In the genomic region with DNA sequence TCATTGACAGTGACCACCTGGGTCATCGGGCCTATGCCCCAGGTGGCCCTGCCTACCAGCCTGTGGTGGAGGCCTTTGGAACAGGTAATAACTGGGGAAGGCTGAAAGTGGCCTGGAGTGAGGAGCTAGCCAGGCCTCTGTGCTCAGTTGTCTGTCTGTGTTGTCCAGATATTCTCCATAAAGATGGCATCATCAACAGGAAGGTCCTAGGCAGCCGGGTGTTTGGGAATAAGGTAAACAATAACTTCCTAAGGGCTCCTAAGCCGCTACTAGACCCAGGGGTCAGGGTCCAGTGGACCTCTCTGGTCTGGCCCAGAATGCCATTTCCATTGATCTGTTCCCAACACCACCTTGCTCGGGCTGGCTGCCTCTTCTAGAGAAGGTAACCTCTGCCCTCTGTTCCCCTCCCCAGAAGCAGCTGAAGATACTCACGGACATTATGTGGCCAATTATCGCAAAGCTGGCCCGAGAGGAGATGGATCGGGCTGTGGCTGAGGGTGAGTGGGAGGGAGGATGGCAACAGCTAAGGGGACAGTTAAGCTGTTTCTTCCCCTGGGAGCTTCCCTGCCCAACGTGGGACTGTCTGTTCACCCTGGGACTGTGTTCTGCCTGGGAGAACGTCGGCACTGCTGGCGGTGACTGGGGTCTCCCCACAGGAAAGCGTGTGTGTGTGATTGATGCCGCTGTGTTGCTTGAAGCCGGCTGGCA, we compare ENCODE assay signal across 1 cellular context.
A peak's percentile ranks its signal among the peaks of the same experiment; 100 is the strongest.
TF ChIP-seq lines count a peak whose summit lies in the region.

No MANE protein-coding gene starts in this region.

TF ChIP-seq in HepG2, 621 proteins besides CTCF, POLR2A, EP300 and RAD21 (continued from another document and continues in another):
- TF ChIP-seq ZBTB40 (IDR thresholded peaks at IDR 0.05) (no peak), ZBTB40 (CRISPR knock-in tag; IDR thresholded peaks at IDR 0.05) (no peak), ZNF235 (CRISPR knock-in tag; IDR thresholded peaks at IDR 0.05; ENCODE audit: borderline replicate concordance) (no peak), ATF7 (IDR thresholded peaks at IDR 0.05) (no peak), ATF7 (CRISPR knock-in tag; IDR thresholded peaks at IDR 0.05) (no peak), ZNF609 (CRISPR knock-in tag; IDR thresholded peaks at IDR 0.05; ENCODE audit: borderline replicate concordance) (no peak), RFXANK (CRISPR knock-in tag; IDR thresholded peaks at IDR 0.05) (0 out of 2 replicates have a peak, but pooled peaks have one; percentile 27), ZNF720 (CRISPR knock-in tag; IDR thresholded peaks at IDR 0.05) (no peak), ZNF614 (CRISPR knock-in tag; IDR thresholded peaks at IDR 0.05; ENCODE audit: borderline replicate concordance) (no peak; the same call in 1 of the 2 replicates), HES4 (CRISPR knock-in tag; IDR thresholded peaks at IDR 0.05; ENCODE audit: borderline replicate concordance) (no peak), SRF (IDR thresholded peaks at IDR 0.05; ENCODE audit: low read depth, low read length) (no peak), TRIM24 (CRISPR knock-in tag; IDR thresholded peaks at IDR 0.05) (no peak; the same call in 1 of the 2 replicates), NFKB2 (CRISPR knock-in tag; IDR thresholded peaks at IDR 0.05; ENCODE audit: borderline replicate concordance) (peak; percentile 86; the same call in 1 of the 2 replicates), NFE2L2 (IDR thresholded peaks at IDR 0.05; ENCODE audit: low read length) (no peak), ZNF558 (CRISPR knock-in tag; IDR thresholded peaks at IDR 0.05; ENCODE audit: borderline replicate concordance) (no peak), DNMT3B (CRISPR knock-in tag; conservative IDR thresholded peaks at IDR 0.05) (no peak), ZNF510 (CRISPR knock-in tag; IDR thresholded peaks at IDR 0.05; ENCODE audit: low read depth) (no peak), KLF11 (CRISPR knock-in tag; IDR thresholded peaks at IDR 0.05) (no peak), GFI1 (CRISPR knock-in tag; IDR thresholded peaks at IDR 0.05; ENCODE audit: borderline replicate concordance) (no peak), ZNF879 (CRISPR knock-in tag; IDR thresholded peaks at IDR 0.05) (no peak), ZBTB8A (CRISPR knock-in tag; IDR thresholded peaks at IDR 0.05; ENCODE audit: borderline replicate concordance, low read depth) (no peak), ZNF460 (CRISPR knock-in tag; IDR thresholded peaks at IDR 0.05; ENCODE audit: borderline replicate concordance) (no peak), MNT (IDR thresholded peaks at IDR 0.05) (no peak), NFRKB (IDR thresholded peaks at IDR 0.05) (no peak), ZNF605 (CRISPR knock-in tag; IDR thresholded peaks at IDR 0.05) (no peak; the same call in none of the 2 replicates), LBX2 (CRISPR knock-in tag; IDR thresholded peaks at IDR 0.05; ENCODE audit: borderline replicate concordance) (no peak; the same call in 1 of the 2 replicates)
- TF ChIP-seq, protein P1, sequence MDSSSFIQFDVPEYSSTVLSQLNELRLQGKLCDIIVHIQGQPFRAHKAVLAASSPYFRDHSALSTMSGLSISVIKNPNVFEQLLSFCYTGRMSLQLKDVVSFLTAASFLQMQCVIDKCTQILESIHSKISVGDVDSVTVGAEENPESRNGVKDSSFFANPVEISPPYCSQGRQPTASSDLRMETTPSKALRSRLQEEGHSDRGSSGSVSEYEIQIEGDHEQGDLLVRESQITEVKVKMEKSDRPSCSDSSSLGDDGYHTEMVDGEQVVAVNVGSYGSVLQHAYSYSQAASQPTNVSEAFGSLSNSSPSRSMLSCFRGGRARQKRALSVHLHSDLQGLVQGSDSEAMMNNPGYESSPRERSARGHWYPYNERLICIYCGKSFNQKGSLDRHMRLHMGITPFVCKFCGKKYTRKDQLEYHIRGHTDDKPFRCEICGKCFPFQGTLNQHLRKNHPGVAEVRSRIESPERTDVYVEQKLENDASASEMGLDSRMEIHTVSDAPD (CRISPR knock-in tag; IDR thresholded peaks at IDR 0.05): no peak
- TF ChIP-seq, protein P2, sequence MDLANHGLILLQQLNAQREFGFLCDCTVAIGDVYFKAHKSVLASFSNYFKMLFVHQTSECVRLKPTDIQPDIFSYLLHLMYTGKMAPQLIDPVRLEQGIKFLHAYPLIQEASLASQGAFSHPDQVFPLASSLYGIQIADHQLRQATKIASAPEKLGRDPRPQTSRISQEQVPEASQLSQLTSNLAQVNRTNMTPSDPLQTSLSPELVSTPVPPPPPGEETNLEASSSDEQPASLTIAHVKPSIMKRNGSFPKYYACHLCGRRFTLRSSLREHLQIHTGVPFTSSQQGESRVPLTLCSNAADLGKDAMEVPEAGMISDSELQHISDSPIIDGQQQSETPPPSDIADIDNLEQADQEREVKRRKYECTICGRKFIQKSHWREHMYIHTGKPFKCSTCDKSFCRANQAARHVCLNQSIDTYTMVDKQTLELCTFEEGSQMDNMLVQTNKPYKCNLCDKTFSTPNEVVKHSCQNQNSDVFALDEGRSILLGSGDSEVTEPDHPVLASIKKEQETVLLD (CRISPR knock-in tag; IDR thresholded peaks at IDR 0.05; ENCODE audit: low read depth): no peak
- TF ChIP-seq, protein P3, sequence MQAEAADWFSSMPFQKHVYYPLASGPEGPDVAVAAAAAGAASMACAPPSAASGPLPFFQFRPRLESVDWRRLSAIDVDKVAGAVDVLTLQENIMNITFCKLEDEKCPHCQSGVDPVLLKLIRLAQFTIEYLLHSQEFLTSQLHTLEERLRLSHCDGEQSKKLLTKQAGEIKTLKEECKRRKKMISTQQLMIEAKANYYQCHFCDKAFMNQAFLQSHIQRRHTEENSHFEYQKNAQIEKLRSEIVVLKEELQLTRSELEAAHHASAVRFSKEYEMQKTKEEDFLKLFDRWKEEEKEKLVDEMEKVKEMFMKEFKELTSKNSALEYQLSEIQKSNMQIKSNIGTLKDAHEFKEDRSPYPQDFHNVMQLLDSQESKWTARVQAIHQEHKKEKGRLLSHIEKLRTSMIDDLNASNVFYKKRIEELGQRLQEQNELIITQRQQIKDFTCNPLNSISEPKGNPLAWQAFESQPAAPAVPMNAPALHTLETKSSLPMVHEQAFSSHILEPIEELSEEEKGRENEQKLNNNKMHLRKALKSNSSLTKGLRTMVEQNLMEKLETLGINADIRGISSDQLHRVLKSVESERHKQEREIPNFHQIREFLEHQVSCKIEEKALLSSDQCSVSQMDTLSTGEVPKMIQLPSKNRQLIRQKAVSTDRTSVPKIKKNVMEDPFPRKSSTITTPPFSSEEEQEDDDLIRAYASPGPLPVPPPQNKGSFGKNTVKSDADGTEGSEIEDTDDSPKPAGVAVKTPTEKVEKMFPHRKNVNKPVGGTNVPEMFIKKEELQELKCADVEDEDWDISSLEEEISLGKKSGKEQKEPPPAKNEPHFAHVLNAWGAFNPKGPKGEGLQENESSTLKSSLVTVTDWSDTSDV (CRISPR knock-in tag; IDR thresholded peaks at IDR 0.05): no peak
- TF ChIP-seq, protein P4, sequence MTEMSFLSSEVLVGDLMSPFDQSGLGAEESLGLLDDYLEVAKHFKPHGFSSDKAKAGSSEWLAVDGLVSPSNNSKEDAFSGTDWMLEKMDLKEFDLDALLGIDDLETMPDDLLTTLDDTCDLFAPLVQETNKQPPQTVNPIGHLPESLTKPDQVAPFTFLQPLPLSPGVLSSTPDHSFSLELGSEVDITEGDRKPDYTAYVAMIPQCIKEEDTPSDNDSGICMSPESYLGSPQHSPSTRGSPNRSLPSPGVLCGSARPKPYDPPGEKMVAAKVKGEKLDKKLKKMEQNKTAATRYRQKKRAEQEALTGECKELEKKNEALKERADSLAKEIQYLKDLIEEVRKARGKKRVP (CRISPR knock-in tag; IDR thresholded peaks at IDR 0.05): no peak
